In genomic region chr4:68864438-68865177, GRCh38 we compare ENCODE assay signal across 17 cellular contexts. TPM values are rescaled to one million over a fixed set of nuclear protein-coding genes. Genes with fewer than 3 reads are reported as not detected.
DNase-seq lines count a peak whose midpoint lies in the region; ATAC-seq and TF ChIP-seq lines count a peak whose summit lies in the region.
"Had no signal": no experiment of that assay in that cellular context is flagged by ENCODE, and none has a peak within 500 bp of the region (broad histone marks: within the 10 kb centered on the region; RNA-seq: fewer than 3 reads in every experiment).

No MANE protein-coding gene starts in this region.

- peaks cover 0 to 18% (median 8%) of the 10 kb centered on the region in 4 donors for H3K4me1 ChIP-seq in transverse colon

- peak; percentile 25 for TF ChIP-seq POLR2A in transverse colon (IDR thresholded peaks at IDR 0.05)

- H3K27ac Mint-ChIP-seq in naive thymus-derived CD8-positive, alpha-beta T cell, result no peak overlapping the region
- H3K27ac Mint-ChIP-seq: activated naive CD4-positive, alpha-beta T cell treated with anti-CD3 and anti-CD28 coated beads for 36 hours; stimulated activated naive CD8-positive, alpha-beta T cell treated with anti-CD3 and anti-CD28 coated beads, Interleukin-15, amount 100 ng/mL, for 72 hours had no signal

- H3K4me3 Mint-ChIP-seq in naive thymus-derived CD8-positive, alpha-beta T cell, result no peak overlapping the region
- H3K4me3 Mint-ChIP-seq: activated naive CD4-positive, alpha-beta T cell treated with anti-CD3 and anti-CD28 coated beads for 36 hours; stimulated activated naive CD8-positive, alpha-beta T cell treated with anti-CD3 and anti-CD28 coated beads, Interleukin-15, amount 100 ng/mL, for 72 hours had no signal

- H3K4me1 Mint-ChIP-seq in naive thymus-derived CD8-positive, alpha-beta T cell, result no peaks in the 10 kb centered on the region
- H3K4me1 Mint-ChIP-seq: stimulated activated naive CD8-positive, alpha-beta T cell treated with anti-CD3 and anti-CD28 coated beads, Interleukin-15, amount 100 ng/mL, for 72 hours had no signal

- no peak for ATAC-seq in naive thymus-derived CD8-positive, alpha-beta T cell
- ATAC-seq: stimulated activated naive CD8-positive, alpha-beta T cell treated with anti-CD3 and anti-CD28 coated beads, Interleukin-15, amount 100 ng/mL, for 72 hours had no signal

- 43 to 44% methylated on average over 4 to 6 of the region's 6 CpGs for WGBS in transverse colon (ENCODE audit: low coverage in 1 of 2), 2 donors

- H3K36me3 ChIP-seq in transverse colon, result no peaks in the 10 kb centered on the region

- no peaks in the 10 kb centered on the region for H3K27me3 Mint-ChIP-seq in naive thymus-derived CD8-positive, alpha-beta T cell
- H3K27me3 Mint-ChIP-seq: stimulated activated naive CD8-positive, alpha-beta T cell treated with anti-CD3 and anti-CD28 coated beads, Interleukin-15, amount 100 ng/mL, for 72 hours had no signal

- peak overlapping the region; percentile 79 for H3K27ac ChIP-seq in VCaP
- H3K27ac ChIP-seq in transverse colon, result peak overlapping the region; percentile 57 to 82 (median 80)

- intact Hi-C loops in transverse colon (cut with DNase I; ENCODE audit: low total_unique reads), result no loop called here
- intact Hi-C loops in cardiac septum (cut with DNase I), result no loop called here

- TF ChIP-seq CTCF in VCaP (conservative IDR thresholded peaks at IDR 0.05), result no peak
- no peak for TF ChIP-seq CTCF in transverse colon (IDR thresholded peaks at IDR 0.05)

- POLR2A ChIA-PET in naive thymus-derived CD8-positive, alpha-beta T cell (lab: Charles Lee), result no interaction called here

- H3K4me3 ChIP-seq in transverse colon, result no peak overlapping the region
- H3K4me3 ChIP-seq: skin epidermis had no signal

- no peaks in the 10 kb centered on the region for H3K36me3 Mint-ChIP-seq in naive thymus-derived CD8-positive, alpha-beta T cell

- in situ Hi-C loops in KBM-7 (cut with MboI; ENCODE audit: low pct_unique_long_range_greater_than_20kb, low sequenced_read_pairs) (no loop called here), transverse colon (cut with MboI; ENCODE audit: low pct_ligation_motif_present in 1 of 4, low pct_unique_long_range_greater_than_20kb in 1 of 4, low sequenced_read_pairs in 3 of 4) (no loop called here)

- no peak for TF ChIP-seq EP300 in transverse colon (IDR thresholded peaks at IDR 0.05; ENCODE audit: low read depth)

- H3K9me3 Mint-ChIP-seq in naive thymus-derived CD8-positive, alpha-beta T cell, result peaks cover 0 to 2% (median 0%) of the 10 kb centered on the region in 9 donors

- H3K27me3 ChIP-seq in transverse colon, result no peaks in the 10 kb centered on the region

- DNase-seq in KBM-7 (peak; percentile 52), kidney tubule cell (ENCODE audit: low spot score) (peak; percentile 10), transverse colon (peak; percentile 73), cardiac septum (ENCODE audit: low spot score) (no peak), HCEC 1CT (no peak)
- DNase-seq in stimulated activated CD8-positive, alpha-beta memory T cell treated with anti-CD3 and anti-CD28 coated beads, Interleukin-4, amount 100 ng/mL, for 48 hours, result no peak
- DNase-seq in naive thymus-derived CD8-positive, alpha-beta T cell, result no peak
- DNase-seq: activated naive CD4-positive, alpha-beta T cell treated with anti-CD3 and anti-CD28 coated beads for 36 hours; foreskin melanocyte; H7; stimulated activated naive CD8-positive, alpha-beta T cell treated with anti-CD3 and anti-CD28 coated beads, Interleukin-15, amount 100 ng/mL, for 72 hours; SW 1271 had no signal

- no peaks in the 10 kb centered on the region for H3K9me3 ChIP-seq in transverse colon

RNA-seq across cellular contexts. Expression of gene UGT2B10, which starts 48.8 kb away (rescaled TPM):
- total RNA-seq in transverse colon (under 1 TPM in 1 of 4 donors, not detected in 3; 0.27 TPM), cardiac septum (not detected)
- not detected for total RNA-seq in naive thymus-derived CD8-positive, alpha-beta T cell
- not detected for polyA plus RNA-seq in naive thymus-derived CD8-positive, alpha-beta T cell
- total RNA-seq: activated naive CD4-positive, alpha-beta T cell treated with anti-CD3 and anti-CD28 coated beads for 36 hours; H7; mesenteric fat pad; osteocyte had no signal
- polyA plus RNA-seq: BJ had no signal

Comparison
In these comparisons a context has a peak if more than half of its experiments do, and no peak if none do; other contexts are left out.
1. DNase-seq: peak in KBM-7 (single experiment), kidney tubule cell (single experiment) and transverse colon (single experiment); none in cardiac septum (single experiment), stimulated activated CD8-positive, alpha-beta memory T cell treated with anti-CD3 and anti-CD28 coated beads, Interleukin-4, amount 100 ng/mL, for 48 hours (single experiment), HCEC 1CT (single experiment) and naive thymus-derived CD8-positive, alpha-beta T cell (0 of 10).